ENCODE assay signal across 1 cellular context in the genomic region with DNA sequence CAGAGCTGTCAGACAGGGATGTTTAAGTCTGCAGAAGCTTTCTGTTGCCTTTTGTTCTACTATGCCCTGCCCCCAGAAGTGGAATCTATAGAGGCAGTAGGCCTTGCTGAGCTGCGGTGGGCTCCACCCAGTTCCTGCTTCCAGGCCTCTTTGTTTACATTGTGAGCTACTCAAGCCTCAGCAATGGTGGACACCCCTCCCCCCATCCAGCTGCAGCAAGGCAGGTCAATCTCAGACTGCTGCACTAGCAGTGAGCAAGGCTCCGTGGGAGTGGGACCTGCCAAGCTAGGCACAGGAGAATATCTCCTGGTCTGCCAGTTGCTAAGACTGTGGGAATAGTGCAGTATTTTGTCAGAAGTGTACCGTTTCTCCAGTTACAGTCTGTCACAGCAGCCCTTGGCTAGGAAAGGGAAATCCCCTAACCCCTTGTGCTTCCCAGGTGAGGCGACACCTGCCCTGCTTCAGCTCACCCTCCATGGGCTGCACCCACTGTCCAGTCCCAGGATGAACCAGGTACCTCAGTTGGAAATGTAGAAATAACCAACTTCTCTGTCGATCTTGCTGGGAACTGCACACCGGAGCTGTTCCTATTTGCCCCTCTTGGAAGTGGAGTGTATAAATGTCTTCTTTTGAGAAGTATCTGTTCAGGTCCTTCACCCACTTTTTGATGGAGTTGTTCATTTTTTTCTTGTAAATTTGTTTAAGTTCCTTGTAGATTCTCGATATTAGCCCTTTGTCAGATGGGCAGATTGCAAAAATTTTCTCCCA.
TF ChIP-seq lines count a peak whose summit lies in the region.

No MANE protein-coding gene starts in this region.

TF ChIP-seq in IMR-90, 13 proteins besides CTCF, POLR2A, EP300 and RAD21 (continued from another document):
- TF ChIP-seq MAZ (IDR thresholded peaks at IDR 0.05; ENCODE audit: borderline replicate concordance, low read depth, low read length) (no peak), MAFK (IDR thresholded peaks at IDR 0.05; ENCODE audit: low read depth, low read length) (no peak), BHLHE40 (IDR thresholded peaks at IDR 0.05; ENCODE audit: low read depth, low read length) (no peak), FOS (IDR thresholded peaks at IDR 0.05; ENCODE audit: low read depth, low read length) (no peak), MXI1 (IDR thresholded peaks at IDR 0.05; ENCODE audit: borderline replicate concordance, low read depth, low read length) (no peak), SMC3 (IDR thresholded peaks at IDR 0.05; ENCODE audit: low read depth, low read length) (no peak), NFE2L2 (IDR thresholded peaks at IDR 0.05; ENCODE audit: low read depth, low read length) (no peak), CEBPB (IDR thresholded peaks at IDR 0.05; ENCODE audit: low read depth, low read length) (no peak), RFX5 (IDR thresholded peaks at IDR 0.05; ENCODE audit: low read depth, low read length) (no peak), RCOR1 (IDR thresholded peaks at IDR 0.05; ENCODE audit: insufficient replicate concordance, low read length) (no peak)
- TF ChIP-seq, protein P1, sequence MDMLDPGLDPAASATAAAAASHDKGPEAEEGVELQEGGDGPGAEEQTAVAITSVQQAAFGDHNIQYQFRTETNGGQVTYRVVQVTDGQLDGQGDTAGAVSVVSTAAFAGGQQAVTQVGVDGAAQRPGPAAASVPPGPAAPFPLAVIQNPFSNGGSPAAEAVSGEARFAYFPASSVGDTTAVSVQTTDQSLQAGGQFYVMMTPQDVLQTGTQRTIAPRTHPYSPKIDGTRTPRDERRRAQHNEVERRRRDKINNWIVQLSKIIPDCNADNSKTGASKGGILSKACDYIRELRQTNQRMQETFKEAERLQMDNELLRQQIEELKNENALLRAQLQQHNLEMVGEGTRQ (IDR thresholded peaks at IDR 0.05; ENCODE audit: low read depth, low read length), result no peak
- TF ChIP-seq, protein P2, sequence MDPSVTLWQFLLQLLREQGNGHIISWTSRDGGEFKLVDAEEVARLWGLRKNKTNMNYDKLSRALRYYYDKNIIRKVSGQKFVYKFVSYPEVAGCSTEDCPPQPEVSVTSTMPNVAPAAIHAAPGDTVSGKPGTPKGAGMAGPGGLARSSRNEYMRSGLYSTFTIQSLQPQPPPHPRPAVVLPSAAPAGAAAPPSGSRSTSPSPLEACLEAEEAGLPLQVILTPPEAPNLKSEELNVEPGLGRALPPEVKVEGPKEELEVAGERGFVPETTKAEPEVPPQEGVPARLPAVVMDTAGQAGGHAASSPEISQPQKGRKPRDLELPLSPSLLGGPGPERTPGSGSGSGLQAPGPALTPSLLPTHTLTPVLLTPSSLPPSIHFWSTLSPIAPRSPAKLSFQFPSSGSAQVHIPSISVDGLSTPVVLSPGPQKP (IDR thresholded peaks at IDR 0.05; ENCODE audit: borderline replicate concordance, low read depth, low read length), result no peak
